Comparison of ENCODE assay signal across 24 cellular contexts in the genomic region with DNA sequence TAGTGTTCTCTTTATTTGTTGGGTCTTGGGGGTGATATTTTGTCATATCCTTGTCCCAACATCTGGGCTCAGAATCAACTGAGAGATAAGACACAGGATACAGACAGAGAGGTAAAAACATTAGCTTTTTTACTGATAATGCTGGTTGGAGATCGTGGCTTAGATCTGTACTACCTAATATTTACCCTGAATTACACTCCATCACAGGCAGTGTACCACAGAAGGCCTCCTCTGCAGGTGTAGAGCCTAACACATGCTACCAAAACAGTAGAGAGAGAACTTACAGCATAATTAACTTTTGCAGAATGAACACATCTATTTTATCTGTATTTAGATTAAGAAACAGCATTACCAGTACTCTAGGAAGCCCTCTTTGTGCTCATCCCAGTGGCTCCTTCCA. TPM values are rescaled to one million over a fixed set of nuclear protein-coding genes. Genes with fewer than 3 reads are reported as not detected.
DNase-seq lines count a peak whose midpoint lies in the region; ATAC-seq, FAIRE-seq and TF ChIP-seq lines count a peak whose summit lies in the region.
"Had no signal": no experiment of that assay in that cellular context is flagged by ENCODE, and none has a peak within 500 bp of the region (broad histone marks: within the 10 kb centered on the region; RNA-seq: fewer than 3 reads in every experiment).

No MANE protein-coding gene starts in this region.

- H3K9me3 ChIP-seq in K562 (replicated peaks; ENCODE audit: control insufficient read depth, insufficient read depth, low read depth, low read length) (no peaks in the 10 kb centered on the region), smooth muscle cell (replicated peaks; ENCODE audit: low read depth) (no peaks in the 10 kb centered on the region), OCI-LY7 (ENCODE audit: low read length) (no peaks in the 10 kb centered on the region)
- H3K9me3 ChIP-seq: HAP-1 had no signal

- no peak overlapping the region for H3K4me3 ChIP-seq in Jurkat, Clone E6-1 (ENCODE audit: low read length)
- no peak overlapping the region for H3K4me3 ChIP-seq in K562
- no peak overlapping the region for H3K4me3 ChIP-seq in smooth muscle cell
- H3K4me3 ChIP-seq in OCI-LY7 (ENCODE audit: low read depth, low read length, poor library complexity, severe bottlenecking), result no peak overlapping the region
- H3K4me3 ChIP-seq: GM23248, HAP-1 had no signal

- in situ Hi-C loops in K562 (cut with MboI), result no loop called here

- H3F3A ChIP-seq in smooth muscle cell (ENCODE audit: low read depth), result peaks cover 20% of the 10 kb centered on the region

- DNase-seq in GM12891 (ENCODE audit: insufficient read length, low spot score) (no peak), K562 (ENCODE audit: extremely low read depth in 1 of 4, low spot score in 3 of 4) (no peak), smooth muscle cell (lab: John Stamatoyannopoulos, UW; ENCODE audit: unreplicated experiment) (no peak), OCI-LY7 (ENCODE audit: low spot score) (no peak), NOMO-1 (lab: John Stamatoyannopoulos, UW; ENCODE audit: unreplicated experiment in 2 of 2) (no peak), cerebellar cortex (ENCODE audit: low spot score) (no peak)
- DNase-seq in Jurkat, Clone E6-1 (ENCODE audit: low read depth, low spot score), result peak; percentile 15
- DNase-seq: AML-193; C1 segment of cervical spinal cord; CD8-positive, alpha-beta T cell; DMS53; EL; GF-D8; GM23248; KG1; NCI-H1105 treated with DMSO at 0.1 percent for 48 hours; NCI-H2029 treated with DMSO at 0.1 percent for 48 hours; NCI-H345; NCI-H524; NCI-H82; OCI-M1; RPMI8226; SHP77 treated with DMSO at 0.1 percent for 48 hours had no signal

- peaks cover 19% of the 10 kb centered on the region for H3K36me3 ChIP-seq in K562 (ENCODE audit: control insufficient read depth, insufficient read depth, low read length)
- H3K36me3 ChIP-seq in smooth muscle cell (ENCODE audit: low read depth), result no peaks in the 10 kb centered on the region
- no peaks in the 10 kb centered on the region for H3K36me3 ChIP-seq in OCI-LY7 (ENCODE audit: insufficient read depth, low read length)
- H3K36me3 ChIP-seq: HAP-1 had no signal

- H3K9me2 ChIP-seq in OCI-LY7 (ENCODE audit: insufficient read depth, low read length), result no peaks in the 10 kb centered on the region

- 32% methylated on average over 1 of the region's 1 CpG for WGBS in K562 (ENCODE audit: insufficient coverage, low coverage, missing lambda C conversion rate)
- 82% methylated on average over 1 of the region's 1 CpG for WGBS in smooth muscle cell (ENCODE audit: low lambda C conversion rate)

- H3K4me1 ChIP-seq in K562 (replicated peaks in 1 of 2; ENCODE audit: control insufficient read depth in 2 of 2, insufficient read depth in 2 of 2, low read length in 2 of 2), result peaks cover 0 to 41% of the 10 kb centered on the region in 2 experiments; a peak in 4 of 5 replicates
- H3K4me1 ChIP-seq in smooth muscle cell (ENCODE audit: low read depth), result peaks cover 13% of the 10 kb centered on the region
- no peaks in the 10 kb centered on the region for H3K4me1 ChIP-seq in OCI-LY7 (ENCODE audit: insufficient read depth, low read length, poor library complexity, severe bottlenecking)

- peak; percentile 5; the same call in 1 of the 3 replicates for ATAC-seq in K562
- ATAC-seq: CD8-positive, alpha-beta T cell had no signal

- TF ChIP-seq CTCF in K562 (IDR thresholded peaks at IDR 0.05 in 2 of 3, conservative IDR thresholded peaks at IDR 0.05 in 1 of 3; ENCODE audit: insufficient read depth in 2 of 3, low read depth in 1 of 3, low read length in 3 of 3), result no peak
- no peak for TF ChIP-seq CTCF in smooth muscle cell (IDR thresholded peaks at IDR 0.05; ENCODE audit: borderline replicate concordance, insufficient read depth, poor library complexity, severe bottlenecking)
- TF ChIP-seq CTCF in OCI-LY7 (conservative IDR thresholded peaks at IDR 0.05; ENCODE audit: low read length), result no peak

- CTCF ChIA-PET in K562 (lab: Yijun Ruan, JAX; ENCODE audit: low intra/inter-chr PET ratio), result no interaction called here
- CTCF ChIA-PET in OCI-LY7 (lab: Charles Lee; ENCODE audit: unreplicated experiment), result no interaction called here

- TF ChIP-seq EP300 in K562 (IDR thresholded peaks at IDR 0.05; ENCODE audit: low read length), result no peak

- peak; percentile 38 for FAIRE-seq in GM12891 (lab: Jason Lieb, UNC)
- FAIRE-seq in K562 (lab: Jason Lieb, UNC), result no peak

- H3K27me3 ChIP-seq in K562 (ENCODE audit: control insufficient read depth in 2 of 2, insufficient read depth in 2 of 2, low read length in 2 of 2), result no peaks in the 10 kb centered on the region
- H3K27me3 ChIP-seq in smooth muscle cell (ENCODE audit: low read depth), result no peaks in the 10 kb centered on the region

- H2AFZ ChIP-seq in K562 (ENCODE audit: low read depth, low read length) (no peak overlapping the region), smooth muscle cell (ENCODE audit: low read depth) (no peak overlapping the region), OCI-LY7 (ENCODE audit: low read length) (no peak overlapping the region)
- H2AFZ ChIP-seq: GM23248 had no signal

- H3K27ac ChIP-seq in K562 (ENCODE audit: extremely low read depth, low read depth, low read length) (0 out of 3 replicates have a peak overlapping the region, but pooled peaks have one; percentile 3), smooth muscle cell (ENCODE audit: low read depth) (no peak overlapping the region), OCI-LY7 (ENCODE audit: low read depth, low read length, poor library complexity, severe bottlenecking) (no peak overlapping the region)

- peaks cover 6% of the 10 kb centered on the region; the same call in 1 of the 2 replicates for H4K20me1 ChIP-seq in K562 (replicated peaks; ENCODE audit: control insufficient read depth, insufficient read depth, low read length)
- peaks cover 51% of the 10 kb centered on the region for H4K20me1 ChIP-seq in smooth muscle cell (ENCODE audit: low read depth)
- H4K20me1 ChIP-seq in OCI-LY7 (ENCODE audit: insufficient read depth, low read length), result no peaks in the 10 kb centered on the region

- H3K9ac ChIP-seq in K562 (ENCODE audit: insufficient read depth in 1 of 2, low read depth in 2 of 2, low read length in 2 of 2) (no peak overlapping the region), smooth muscle cell (ENCODE audit: low read depth) (no peak overlapping the region)
- H3K9ac ChIP-seq: GM23248 had no signal

- POLR2A ChIA-PET in K562 (lab: Yijun Ruan, JAX) (no interaction called here), OCI-LY7 (lab: Charles Lee) (no interaction called here)

- TF ChIP-seq RAD21 in K562 (CRISPR knock-in tag; conservative IDR thresholded peaks at IDR 0.05 in 1 of 2, IDR thresholded peaks at IDR 0.05 in 1 of 2), result no peak

- TF ChIP-seq POLR2A in GM12891 (IDR thresholded peaks at IDR 0.05; ENCODE audit: low read depth, low read length) (no peak), K562 (conservative IDR thresholded peaks at IDR 0.05) (no peak)

- H3K4me2 ChIP-seq in K562 (ENCODE audit: insufficient read depth, low read length) (no peak overlapping the region), smooth muscle cell (peak overlapping the region; percentile 74), OCI-LY7 (ENCODE audit: low read length) (no peak overlapping the region)

- H3K9me1 ChIP-seq in K562 (ENCODE audit: control insufficient read depth, insufficient read depth, low read length), result no peaks in the 10 kb centered on the region

- BruUV-seq in K562 (replicated peaks; lab: Mats Ljungman, UMichigan) (no TSS peak), OCI-LY7 (replicated peaks; lab: Mats Ljungman, UMichigan) (no TSS peak)

- intact Hi-C loops in K562 (cut with micrococcal nuclease), result no loop called here
- intact Hi-C loops in OCI-LY7 (cut with micrococcal nuclease; ENCODE audit: unreplicated experiment), result no loop called here

- H3K79me2 ChIP-seq in K562 (ENCODE audit: control insufficient read depth, insufficient read depth, low read length), result peaks cover 98% of the 10 kb centered on the region
- peaks cover 82% of the 10 kb centered on the region for H3K79me2 ChIP-seq in smooth muscle cell (ENCODE audit: low read depth)
- H3K79me2 ChIP-seq in OCI-LY7 (ENCODE audit: insufficient read depth, low read depth, low read length), result no peaks in the 10 kb centered on the region

TF ChIP-seq in GM12891, 5 proteins besides CTCF, POLR2A, EP300 and RAD21 (continues in another document):
- no peak for TF ChIP-seq TAF1 (IDR thresholded peaks at IDR 0.05; ENCODE audit: low read depth, low read length)
- TF ChIP-seq POLR2AphosphoS5 (IDR thresholded peaks at IDR 0.05; ENCODE audit: low read depth, low read length), result no peak
- TF ChIP-seq SPI1 (IDR thresholded peaks at IDR 0.05; ENCODE audit: low read depth, low read length), result no peak
- no peak for TF ChIP-seq PAX5 (IDR thresholded peaks at IDR 0.05; ENCODE audit: insufficient read depth, low read length, severe bottlenecking)

TF ChIP-seq in K562, 482 proteins besides CTCF, POLR2A, EP300 and RAD21:
- TF ChIP-seq PYGO2 (tag; IDR thresholded peaks at IDR 0.05) (no peak), SUPT5H (IDR thresholded peaks at IDR 0.05) (no peak), RAD51 (IDR thresholded peaks at IDR 0.05; ENCODE audit: borderline replicate concordance, low read depth) (no peak), DACH1 (IDR thresholded peaks at IDR 0.05; ENCODE audit: partially characterized antibody) (peak; percentile 34)

RNA-seq across cellular contexts. Expression of a gene that starts 6.8 kb away (rescaled TPM):
- polyA plus RNA-seq in GM12891 (2012; ENCODE audit: low read depth, missing spikeins), result 15.1 TPM
- polyA plus RNA-seq in Jurkat, Clone E6-1 (2012; ENCODE audit: insufficient read depth, insufficient read length), result 40.8 TPM
- 22.6 and 91.3 TPM in 2 replicates for total RNA-seq in K562 (2011; cell fraction: chromatin; rRNA removed; ENCODE audit: low replicate concordance)
- total RNA-seq in K562 (2011; cell fraction: nucleolus; rRNA removed), result 7.7 and 12.5 TPM in 2 replicates
- total RNA-seq in K562 (2011; cell fraction: nucleoplasm; rRNA removed), result 32.9 and 66.5 TPM in 2 replicates
- 144 and 211 TPM in 2 replicates for total RNA-seq in K562 (2014; rRNA removed)
- total RNA-seq in K562 (2014; rRNA removed; fragmentation: Illumina TruSeq; extraction: Trizol), result 80.7 and 91.4 TPM in 2 replicates
- total RNA-seq in K562 (2015; rRNA removed; fragmentation: Illumina TruSeq; extraction: Trizol), result 66.2 and 73.4 TPM in 2 replicates
- 95.6 and 97.1 TPM in 2 replicates for total RNA-seq in K562 (2021)
- 30.5 and 63.1 TPM in 2 replicates for polyA plus RNA-seq in K562 (2011; rRNA removed)
- 10.1 and 10.3 TPM in 2 replicates for polyA plus RNA-seq in K562 (2011; cell fraction: cytosol; rRNA removed)
- 11.9 and 21.7 TPM in 2 replicates for polyA plus RNA-seq in K562 (2011; cell fraction: nucleus; rRNA removed)
- 39.2 and 44.1 TPM in 2 replicates for polyA plus RNA-seq in K562 (2012)
- 43.8 and 53.3 TPM in 2 replicates for polyA plus RNA-seq in K562 (2014; fragmentation: Illumina TruSeq; extraction: Trizol)
- polyA plus RNA-seq in K562 (2014; fragmentation: Nextera tagmentation; extraction: Ambion mirVana), result 10 to 100 TPM; 15.5 to 15.6 TPM
- polyA plus RNA-seq in K562 (2014; rRNA removed), result 55.5 and 60.1 TPM in 2 replicates
- polyA minus RNA-seq in K562 (2011; rRNA and poly(A)+ RNA removed), result 78.3 and 102 TPM in 2 replicates
- 27.3 and 41.2 TPM in 2 replicates for polyA minus RNA-seq in K562 (2011; cell fraction: cytosol; rRNA and poly(A)+ RNA removed)
- 27.6 and 51.5 TPM in 2 replicates for polyA minus RNA-seq in K562 (2011; cell fraction: nucleus; rRNA and poly(A)+ RNA removed)
- 40.1 and 41.4 TPM in 2 replicates for total RNA-seq in smooth muscle cell
- polyA plus RNA-seq in smooth muscle cell, result 16.8 and 19.5 TPM in 2 replicates
- total RNA-seq in OCI-LY7 (2014; rRNA removed; shearing (Covaris generic)), result 2.1 and 2.3 TPM in 2 replicates
- 9.6 and 14.5 TPM in 2 replicates for total RNA-seq in OCI-LY7 (2022)
